Comparison of ENCODE assay signal across 11 cellular contexts in genomic region chr1:176177764-176178163, GRCh38. TPM values are rescaled to one million over a fixed set of nuclear protein-coding genes. Genes with fewer than 3 reads are reported as not detected.
DNase-seq lines count a peak whose midpoint lies in the region; ATAC-seq and FAIRE-seq lines count a peak whose summit lies in the region.
"Had no signal": no experiment of that assay in that cellular context is flagged by ENCODE, and none has a peak within 500 bp of the region (broad histone marks: within the 10 kb centered on the region; RNA-seq: fewer than 3 reads in every experiment).

No MANE protein-coding gene starts in this region.

- DNase-seq in GM18507 (ENCODE audit: extremely low spot score, insufficient read length, low read depth) (peak; percentile 11), dermis blood vessel endothelial cell (peak; percentile 14), Kasumi-1 (lab: John Stamatoyannopoulos, UW) (no peak), ureter (ENCODE audit: low spot score) (no peak), KG1 (lab: John Stamatoyannopoulos, UW) (no peak)
- DNase-seq in activated effector memory CD4-positive, alpha-beta T cell treated with Interleukin-2 at 50 U/mL for 16 hours = no peak
- DNase-seq: mesenchymal stem cell, PC-3 had no signal

- FAIRE-seq in GM18507 (lab: Jason Lieb, UNC) = peak; percentile 81
- FAIRE-seq: endometrium had no signal

- ATAC-seq in GM21515 (IDR thresholded peaks at IDR 0.05; ENCODE audit: unreplicated experiment) (peak; percentile 65), HG03354 (IDR thresholded peaks at IDR 0.05; ENCODE audit: poor library complexity, severe bottlenecking, unreplicated experiment) (peak; percentile 81)
- ATAC-seq: PC-3 had no signal

RNA-seq across cellular contexts. Expression of gene COP1, which starts 29.3 kb away (rescaled TPM):
- total RNA-seq in dermis blood vessel endothelial cell (65.2 and 68.5 TPM in 2 replicates), ureter (60.6 TPM)

Comparison
In these comparisons a context has a peak if more than half of its experiments do, and no peak if none do; other contexts are left out.
1. DNase-seq: peak in GM18507 (single experiment) and dermis blood vessel endothelial cell (single experiment); none in activated effector memory CD4-positive, alpha-beta T cell treated with Interleukin-2 at 50 U/mL for 16 hours (single experiment), Kasumi-1 (0 of 2), ureter (single experiment) and KG1 (single experiment).